Comparison of ENCODE assay signal across 23 cellular contexts in genomic region chr15:90435652-90436337, GRCh38. TPM values are rescaled to one million over a fixed set of nuclear protein-coding genes. Genes with fewer than 3 reads are reported as not detected.
DNase-seq lines count a peak whose midpoint lies in the region; ATAC-seq and TF ChIP-seq lines count a peak whose summit lies in the region.
"Had no signal": no experiment of that assay in that cellular context is flagged by ENCODE, and none has a peak within 500 bp of the region (broad histone marks: within the 10 kb centered on the region; RNA-seq: fewer than 3 reads in every experiment).

No MANE protein-coding gene starts in this region.

- H3K27me3 ChIP-seq in SK-N-SH (ENCODE audit: insufficient read depth), result no peaks in the 10 kb centered on the region
- H3K27me3 ChIP-seq in dorsolateral prefrontal cortex, result no peaks in the 10 kb centered on the region
- H3K27me3 ChIP-seq: brain microvascular endothelial cell, neural progenitor cell, SJSA1 had no signal

- peaks cover 0 to 21% of the 10 kb centered on the region in 2 experiments; a peak in 2 of 4 replicates for H3K4me1 ChIP-seq in SK-N-SH (ENCODE audit: control insufficient read depth in 1 of 2, insufficient read depth in 2 of 2, low read depth in 1 of 2, low read length in 1 of 2)
- H3K4me1 ChIP-seq: HAP-1, neural progenitor cell, SJSA1 had no signal

- H3F3A ChIP-seq in SK-N-SH (replicated peaks; ENCODE audit: insufficient read depth), result peaks cover 11% of the 10 kb centered on the region

- H3K79me2 ChIP-seq in SK-N-SH (ENCODE audit: insufficient read depth), result peaks cover 67% of the 10 kb centered on the region; the same call in 1 of the 2 replicates

- CTCF ChIA-PET in SK-N-SH (lab: Yijun Ruan, JAX) (interaction anchor here (1.0 kb wide), 1 partner anchor 116 kb away, joined by 3 read pairs; no protein-coding TSS in a partner anchor), WTC11 (lab: Charles Lee) (interaction anchor here (0.9 to 1.5 kb wide), 4 partner anchors 15 to 134 kb away, joined by 3 read pairs; no protein-coding TSS in a partner anchor)

- H3K9me3 Mint-ChIP-seq in WTC11, result no peaks in the 10 kb centered on the region
- H3K9me3 Mint-ChIP-seq in osteocyte (ENCODE audit: unreplicated experiment), result no peaks in the 10 kb centered on the region
- H3K9me3 Mint-ChIP-seq: activated naive CD8-positive, alpha-beta T cell treated with anti-CD3 and anti-CD28 coated beads, Interleukin-2, amount 10 ng/mL, durations not matched to agents 7 days and 5 days; neural progenitor cell; T-helper 2 cell treated with Interferon-gamma antibody and Interleukin-4, amounts not matched to agents 5 μg/mL and 100 μg/mL, for 36 hours had no signal

- 100% methylated on average over 1 of the region's 1 CpG for WGBS in SK-N-SH (ENCODE audit: low lambda C conversion rate)

- no peak overlapping the region for H3K9ac ChIP-seq in SK-N-SH
- H3K9ac ChIP-seq: neural progenitor cell had no signal

- no peak for TF ChIP-seq EP300 in SK-N-SH (IDR thresholded peaks at IDR 0.05; ENCODE audit: borderline replicate concordance in 1 of 2, low read depth in 1 of 2, low read length in 1 of 2)

- H2AFZ ChIP-seq in SK-N-SH (ENCODE audit: low read depth), result no peak overlapping the region
- H2AFZ ChIP-seq: neural progenitor cell had no signal

- H3K4me1 Mint-ChIP-seq in WTC11 (0 out of 2 replicates have a peak, but pooled peaks cover 5% of the 10 kb centered on the region), osteocyte (ENCODE audit: unreplicated experiment) (peaks cover 8% of the 10 kb centered on the region)
- H3K4me1 Mint-ChIP-seq: neural progenitor cell had no signal

- intact Hi-C loops in dorsolateral prefrontal cortex (cut with DNase I), result no loop called here

- no peak for TF ChIP-seq CTCF in SK-N-SH (IDR thresholded peaks at IDR 0.05)
- TF ChIP-seq CTCF in WTC11 (IDR thresholded peaks at IDR 0.05), result no peak
- TF ChIP-seq CTCF in dorsolateral prefrontal cortex (IDR thresholded peaks at IDR 0.05 in 54 of 56, conservative IDR thresholded peaks at IDR 0.05 in 2 of 56; ENCODE audit: low read depth in 1 of 56, partially characterized antibody in 56 of 56), result no peak
- no peak for TF ChIP-seq CTCF in osteocyte (IDR thresholded peaks at IDR 0.05)

- no peaks in the 10 kb centered on the region for H3K9me3 ChIP-seq in SK-N-SH
- H3K9me3 ChIP-seq: HAP-1, SJSA1 had no signal

- H3K27ac Mint-ChIP-seq in WTC11 (peak overlapping the region; percentile 7; the same call in 1 of the 2 replicates), osteocyte (ENCODE audit: unreplicated experiment) (peak overlapping the region; percentile 45)
- H3K27ac Mint-ChIP-seq: activated naive CD8-positive, alpha-beta T cell treated with anti-CD3 and anti-CD28 coated beads, Interleukin-2, amount 10 ng/mL, durations not matched to agents 7 days and 5 days; neural progenitor cell; T-helper 2 cell treated with Interferon-gamma antibody and Interleukin-4, amounts not matched to agents 5 μg/mL and 100 μg/mL, for 36 hours had no signal

- H4K20me1 ChIP-seq in SK-N-SH (ENCODE audit: insufficient read depth), result peaks cover 6% of the 10 kb centered on the region; the same call in 1 of the 2 replicates

- peaks cover 17 to 75% of the 10 kb centered on the region in 2 experiments for H3K36me3 ChIP-seq in SK-N-SH (replicated peaks in 1 of 2; ENCODE audit: control insufficient read depth in 1 of 2, insufficient read depth in 2 of 2, low read length in 1 of 2)
- H3K36me3 ChIP-seq: neural progenitor cell had no signal

- DNase-seq in SK-N-SH, result no peak
- no peak for DNase-seq in WTC11 (ENCODE audit: low spot score)
- no peak for DNase-seq in dorsolateral prefrontal cortex
- no peak for DNase-seq in osteocyte (ENCODE audit: extremely low spot score, unreplicated experiment)
- DNase-seq in mucosa of gallbladder (ENCODE audit: low spot score), result no peak
- DNase-seq in NCI-H526 treated with DMSO at 0.1 percent for 48 hours (lab: John Stamatoyannopoulos, UW), result no peak
- DNase-seq in iPS-NIHi11 (ENCODE audit: low spot score), result no peak
- DNase-seq: activated naive CD8-positive, alpha-beta T cell treated with anti-CD3 and anti-CD28 coated beads, Interleukin-2, amount 10 ng/mL, durations not matched to agents 7 days and 5 days; brain microvascular endothelial cell; EL; kidney glomerular epithelial cell; NCI-H1092 treated with DMSO at 0.1 percent for 48 hours; NCI-H2029 treated with DMSO at 0.1 percent for 48 hours; stimulated activated CD4-positive, alpha-beta T cell treated with anti-CD3 and anti-CD28 coated beads, Interleukin-4, amount 100 ng/mL, for 4 hours; WERI-Rb-1 had no signal

- peak overlapping the region in 1 of 2 experiments; percentile 16; a peak in 2 of 4 replicates for H3K27ac ChIP-seq in SK-N-SH (ENCODE audit: low read depth in 2 of 2, low read length in 1 of 2)
- H3K27ac ChIP-seq in dorsolateral prefrontal cortex, result peak overlapping the region in 34 of 59 donors; percentile 2 to 80 (median 44)
- H3K27ac ChIP-seq: 22Rv1, brain microvascular endothelial cell, neural progenitor cell, SJSA1, WERI-Rb-1 had no signal

- H3K36me3 Mint-ChIP-seq in WTC11 (peaks cover 19% of the 10 kb centered on the region), osteocyte (ENCODE audit: unreplicated experiment) (peaks cover 38% of the 10 kb centered on the region)

- no peak for ATAC-seq in SK-N-SH treated with all-trans-retinoic acid at 6 μM for 48 hours
- ATAC-seq in WTC11, result no peak
- ATAC-seq: esophagus mucosa, Panc1 had no signal

- TF ChIP-seq RAD21 in SK-N-SH (IDR thresholded peaks at IDR 0.05; ENCODE audit: low read length), result no peak

- H3K4me3 ChIP-seq in SK-N-SH (ENCODE audit: low read depth in 2 of 2, low read length in 1 of 2) (no peak overlapping the region), dorsolateral prefrontal cortex (no peak overlapping the region)
- H3K4me3 ChIP-seq: HAP-1, neural progenitor cell, SJSA1 had no signal

- H3K4me3 Mint-ChIP-seq in WTC11 (no peak overlapping the region), osteocyte (ENCODE audit: unreplicated experiment) (no peak overlapping the region)
- H3K4me3 Mint-ChIP-seq: activated naive CD8-positive, alpha-beta T cell treated with anti-CD3 and anti-CD28 coated beads, Interleukin-2, amount 10 ng/mL, durations not matched to agents 7 days and 5 days; neural progenitor cell; T-helper 2 cell treated with Interferon-gamma antibody and Interleukin-4, amounts not matched to agents 5 μg/mL and 100 μg/mL, for 36 hours had no signal

- H3K27me3 Mint-ChIP-seq in WTC11 (ENCODE audit: low read depth) (no peaks in the 10 kb centered on the region), osteocyte (ENCODE audit: unreplicated experiment) (no peaks in the 10 kb centered on the region)
- H3K27me3 Mint-ChIP-seq: activated naive CD8-positive, alpha-beta T cell treated with anti-CD3 and anti-CD28 coated beads, Interleukin-2, amount 10 ng/mL, durations not matched to agents 7 days and 5 days had no signal

- H3K4me2 ChIP-seq in SK-N-SH, result no peak overlapping the region
- H3K4me2 ChIP-seq: neural progenitor cell had no signal

- POLR2A ChIA-PET in SK-N-SH (lab: Yijun Ruan, JAX) (no interaction called here), WTC11 (lab: Charles Lee) (no interaction called here)

- H3K9me2 ChIP-seq in SK-N-SH, result no peaks in the 10 kb centered on the region

TF ChIP-seq in SK-N-SH treated with all-trans-retinoic acid at 6 μM for 48 hours, 23 proteins besides CTCF, POLR2A, EP300 and RAD21:
- TF ChIP-seq TOX (CRISPR knock-in tag; IDR thresholded peaks at IDR 0.05; ENCODE audit: borderline replicate concordance) (no peak), ISL1 (CRISPR knock-in tag; IDR thresholded peaks at IDR 0.05) (peak; percentile 65)

TF ChIP-seq in SK-N-SH, 30 proteins besides CTCF, POLR2A, EP300 and RAD21:
- TF ChIP-seq CHD2 (IDR thresholded peaks at IDR 0.05; ENCODE audit: low read length, partially characterized antibody) (no peak), FOSL2 (IDR thresholded peaks at IDR 0.05; ENCODE audit: borderline replicate concordance, low read depth) (no peak), USF2 (IDR thresholded peaks at IDR 0.05; ENCODE audit: borderline replicate concordance, low read depth, low read length) (no peak), FOXM1 (IDR thresholded peaks at IDR 0.05; ENCODE audit: low read depth) (no peak), MXI1 (IDR thresholded peaks at IDR 0.05; ENCODE audit: low read depth, low read length) (no peak), GATA2 (CRISPR knock-in tag; IDR thresholded peaks at IDR 0.05) (no peak), RCOR1 (IDR thresholded peaks at IDR 0.05; ENCODE audit: low read length) (no peak)

TF ChIP-seq in WTC11, 78 proteins besides CTCF, POLR2A, EP300 and RAD21:
- no peak for TF ChIP-seq MAX (CRISPR knock-in tag; IDR thresholded peaks at IDR 0.05)
- no peak for TF ChIP-seq RELA (CRISPR knock-in tag; IDR thresholded peaks at IDR 0.05; ENCODE audit: borderline replicate concordance)
- TF ChIP-seq FOXJ3 (CRISPR knock-in tag; IDR thresholded peaks at IDR 0.05; ENCODE audit: borderline replicate concordance), result no peak
- no peak for TF ChIP-seq ZNF416 (CRISPR knock-in tag; IDR thresholded peaks at IDR 0.05)
- no peak for TF ChIP-seq KAT7 (CRISPR knock-in tag; IDR thresholded peaks at IDR 0.05; ENCODE audit: borderline replicate concordance)
- TF ChIP-seq ETV6 (CRISPR knock-in tag; IDR thresholded peaks at IDR 0.05), result no peak
TF ChIP-seq in WTC11: peak in this region for 0.

RNA-seq across cellular contexts. Expression of gene IQGAP1, which starts 47.8 kb away (rescaled TPM):
- 51.8 and 56.5 TPM in 2 replicates for polyA plus RNA-seq in SK-N-SH (2012; rRNA removed)
- polyA plus RNA-seq in SK-N-SH (2012; cell fraction: cytosol; rRNA removed), result 36.4 and 55.5 TPM in 2 replicates
- 113 and 182 TPM in 2 replicates for polyA plus RNA-seq in SK-N-SH (2012; cell fraction: nucleus; rRNA removed)
- total RNA-seq in WTC11 (2021) (83.0 to 106 TPM (median 86.8 TPM) in 3 replicates), dorsolateral prefrontal cortex (100 to 1,000 TPM in 44 of 120 experiments, 10 to 100 TPM in 76; 41.1 to 286 (median 89.8) TPM), osteocyte (178 TPM in 2 replicates), mucosa of gallbladder (159 TPM)
